In the genomic region with DNA sequence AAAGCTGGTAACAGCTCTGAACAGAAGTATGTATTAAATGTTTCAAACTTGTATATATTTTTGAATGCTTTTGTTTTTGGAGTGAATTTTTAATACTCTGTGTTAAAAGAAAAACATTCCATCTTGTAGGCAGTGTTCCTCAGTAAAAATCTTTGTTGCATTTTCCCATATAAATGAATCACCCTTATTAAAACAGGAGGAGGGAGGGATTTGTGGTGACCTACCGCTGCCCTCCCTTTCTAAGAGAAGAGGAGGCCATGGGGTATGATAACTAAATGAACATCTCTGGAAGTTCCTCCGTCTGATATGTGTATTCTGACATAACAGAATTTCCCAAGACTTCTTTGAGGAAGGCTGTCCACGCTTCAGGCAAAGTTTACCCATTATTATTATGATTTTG, we compare ENCODE assay signal across 11 cellular contexts. TPM values are rescaled to one million over a fixed set of nuclear protein-coding genes. Genes with fewer than 3 reads are reported as not detected.
DNase-seq lines count a peak whose midpoint lies in the region; ATAC-seq and TF ChIP-seq lines count a peak whose summit lies in the region.
"Had no signal": no experiment of that assay in that cellular context is flagged by ENCODE, and none has a peak within 500 bp of the region (broad histone marks: within the 10 kb centered on the region; RNA-seq: fewer than 3 reads in every experiment).

No MANE protein-coding gene starts in this region.

- ATAC-seq in upper lobe of left lung (ENCODE audit: low FRiP score in 2 of 2): no peak
- ATAC-seq in GM19351 (IDR thresholded peaks at IDR 0.05; ENCODE audit: unreplicated experiment): no peak
- ATAC-seq: A549 had no signal

- H3K4me3 ChIP-seq in adipocyte (ENCODE audit: low read length) (no peak overlapping the region), Karpas-422 (ENCODE audit: low read length) (no peak overlapping the region), upper lobe of left lung (no peak overlapping the region)
- H3K4me3 ChIP-seq: A549; BLaER1 treated with 17β-estradiol and CSF1 and Interleukin-3, amounts not matched to agents 10 nM and 100 nM; HAP-1 had no signal

- no peak for TF ChIP-seq CTCF in upper lobe of left lung (IDR thresholded peaks at IDR 0.05)

- no peak overlapping the region for H3K4me2 ChIP-seq in Karpas-422 (ENCODE audit: low read depth, low read length, poor library complexity, severe bottlenecking)
- H3K4me2 ChIP-seq: A549; BLaER1 treated with 17β-estradiol and CSF1 and Interleukin-3, amounts not matched to agents 10 nM and 100 nM had no signal

- H2AFZ ChIP-seq in Karpas-422 (ENCODE audit: low read length): no peak overlapping the region

- TF ChIP-seq EP300 in upper lobe of left lung (IDR thresholded peaks at IDR 0.05): no peak

- H3K36me3 ChIP-seq in adipocyte (ENCODE audit: control insufficient read depth, insufficient read depth, low read length, severe bottlenecking) (no peaks in the 10 kb centered on the region), Karpas-422 (ENCODE audit: insufficient read depth, low read length) (peaks cover 5% of the 10 kb centered on the region; the same call in 1 of the 2 replicates), upper lobe of left lung (peaks cover 0 to 4% (median 0%) of the 10 kb centered on the region in 4 donors)
- H3K36me3 ChIP-seq: HAP-1 had no signal

- H4K20me1 ChIP-seq in Karpas-422 (ENCODE audit: insufficient read depth, low read depth, low read length): no peaks in the 10 kb centered on the region
- H4K20me1 ChIP-seq: BLaER1 treated with 17β-estradiol and CSF1 and Interleukin-3, amounts not matched to agents 10 nM and 100 nM had no signal

- 87 to 89% methylated on average over 3 of the region's 3 CpGs for WGBS in upper lobe of left lung, 2 donors

- H3K27ac ChIP-seq in Karpas-422 (ENCODE audit: low read length) (no peak overlapping the region), upper lobe of left lung (no peak overlapping the region)
- H3K27ac ChIP-seq: A549; BLaER1 treated with 17β-estradiol and CSF1 and Interleukin-3, amounts not matched to agents 10 nM and 100 nM had no signal

- H3K27me3 ChIP-seq in adipocyte (replicated peaks; ENCODE audit: control insufficient read depth, insufficient read depth, low read length): no peaks in the 10 kb centered on the region
- H3K27me3 ChIP-seq in Karpas-422 (ENCODE audit: low read length): no peaks in the 10 kb centered on the region
- H3K27me3 ChIP-seq in upper lobe of left lung: no peaks in the 10 kb centered on the region
- H3K27me3 ChIP-seq: BLaER1 treated with 17β-estradiol and CSF1 and Interleukin-3, amounts not matched to agents 10 nM and 100 nM had no signal

- peaks cover 9% of the 10 kb centered on the region for H3K79me2 ChIP-seq in Karpas-422 (ENCODE audit: low read length)

- H3K9me3 ChIP-seq in adipocyte (ENCODE audit: control insufficient read depth, low read length) (no peaks in the 10 kb centered on the region), Karpas-422 (ENCODE audit: low read length) (no peaks in the 10 kb centered on the region), upper lobe of left lung (no peaks in the 10 kb centered on the region)
- H3K9me3 ChIP-seq: A549; BLaER1 treated with 17β-estradiol and CSF1 and Interleukin-3, amounts not matched to agents 10 nM and 100 nM; HAP-1 had no signal

- no peaks in the 10 kb centered on the region for H3K4me1 ChIP-seq in adipocyte (ENCODE audit: control insufficient read depth, insufficient read depth, low read length)
- no peaks in the 10 kb centered on the region for H3K4me1 ChIP-seq in Karpas-422 (ENCODE audit: low read length)
- H3K4me1 ChIP-seq in upper lobe of left lung: no peaks in the 10 kb centered on the region
- H3K4me1 ChIP-seq: A549; BLaER1 treated with 17β-estradiol and CSF1 and Interleukin-3, amounts not matched to agents 10 nM and 100 nM; HAP-1 had no signal

- DNase-seq in EL (peak; percentile 31), adipocyte (ENCODE audit: low read depth) (peak; percentile 7), hepatic stellate cell (ENCODE audit: low spot score) (peak; percentile 52), Karpas-422 (no peak), cortex of kidney (lab: John Stamatoyannopoulos, UW) (no peak), upper lobe of left lung (no peak)
- DNase-seq: CD4-positive, CD25-positive, alpha-beta regulatory T cell had no signal

- H3K9ac ChIP-seq in adipocyte (ENCODE audit: low read length) (no peak overlapping the region), Karpas-422 (ENCODE audit: low read length) (no peak overlapping the region)
- H3K9ac ChIP-seq: BLaER1 treated with 17β-estradiol and CSF1 and Interleukin-3, amounts not matched to agents 10 nM and 100 nM had no signal

- TF ChIP-seq POLR2A in upper lobe of left lung (IDR thresholded peaks at IDR 0.05): no peak

- no peaks in the 10 kb centered on the region for H3K9me2 ChIP-seq in Karpas-422 (replicated peaks; ENCODE audit: insufficient read depth, low read length)

RNA-seq across cellular contexts. Expression of a gene that starts 53.4 kb away (rescaled TPM):
- total RNA-seq in Karpas-422 (2014; rRNA removed; shearing (Covaris generic); ENCODE audit: low replicate concordance): 37.0 and 51.0 TPM in 2 replicates
- 10 to 100 TPM in 5 of 6 donors, 1 to 10 TPM in 1; 6.1 to 35.6 (median 19.3) TPM for total RNA-seq in upper lobe of left lung

Comparison
In these comparisons a context has a peak if more than half of its experiments do, and no peak if none do; other contexts are left out.
1. DNase-seq: peak in EL (single experiment), adipocyte (single experiment) and hepatic stellate cell (single experiment); none in Karpas-422 (single experiment), cortex of kidney (single experiment) and upper lobe of left lung (0 of 2).